ENCODE assay signal across 1 cellular context in genomic region chr17:14553847-14554246, GRCh38.
TF ChIP-seq lines count a peak whose summit lies in the region.

No MANE protein-coding gene starts in this region.

TF ChIP-seq in H1, 55 proteins besides CTCF, POLR2A, EP300 and RAD21:
- no peak for TF ChIP-seq RBBP5 (IDR thresholded peaks at IDR 0.05; ENCODE audit: borderline replicate concordance, low read depth, low read length)
- TF ChIP-seq SP1 (IDR thresholded peaks at IDR 0.05; ENCODE audit: low read depth, low read length), result no peak
TF ChIP-seq in H1: peak in this region for 0.
